Comparison of ENCODE assay signal across 20 cellular contexts in the genomic region with DNA sequence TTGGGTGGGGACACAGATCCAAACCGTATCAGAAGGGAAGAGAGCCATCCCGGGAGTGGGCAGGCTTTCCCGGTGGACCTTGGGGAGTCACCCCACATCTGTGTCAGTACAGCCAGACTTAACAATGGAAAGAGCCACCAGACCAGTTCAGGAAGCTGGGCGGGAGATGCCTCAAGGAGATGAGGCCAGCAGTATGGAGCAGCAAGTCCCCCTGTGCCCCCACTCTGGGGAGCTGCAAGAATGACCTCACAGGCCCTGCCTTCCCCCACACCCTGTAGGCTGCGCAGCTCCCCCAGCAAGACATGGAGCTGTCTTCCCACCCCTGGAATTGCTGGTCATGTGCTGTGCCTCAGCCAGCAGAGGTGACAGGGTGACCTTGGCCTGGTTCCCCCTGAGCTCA.
"Had no signal": no experiment of that assay in that cellular context is flagged by ENCODE, and none has a peak within 500 bp of the region (broad histone marks: within the 10 kb centered on the region; RNA-seq: fewer than 3 reads in every experiment).

No MANE protein-coding gene starts in this region.

- H3K9me3 ChIP-seq: colonic mucosa, left lung, lower lobe of right lung, ovary, prostate gland had no signal

- H3K4me3 ChIP-seq: colonic mucosa, left lung, lower lobe of right lung, ovary, prostate gland, skin epidermis had no signal

- FAIRE-seq: endothelial cell of umbilical vein, keratinocyte, urothelium cell line had no signal

- ATAC-seq: foreskin keratinocyte, left lung had no signal

- H3K4me1 ChIP-seq: colonic mucosa, left lung, lower lobe of right lung had no signal

- H3K27me3 ChIP-seq: foreskin keratinocyte, ovary had no signal

- H3K27ac ChIP-seq: colonic mucosa, foreskin keratinocyte, left lung, lower lobe of right lung, ovary, prostate gland, skin epidermis had no signal

- DNase-seq: caudate nucleus; colonic mucosa; effector CD4-positive, alpha-beta T cell; endodermal cell; erythroblast; foreskin keratinocyte; hypothalamus; lower lobe of right lung; midbrain; nephron progenitor cell; ovary; stimulated activated CD4-positive, alpha-beta T cell treated with anti-CD3 and anti-CD28 coated beads, Interleukin-2, amount 100 ng/mL, for 48 hours; stimulated activated naive CD4-positive, alpha-beta T cell treated with Interleukin-2 at 50 U/mL for 16 hours; trophoblast cell had no signal

- H3K36me3 ChIP-seq: colonic mucosa, left lung, lower lobe of right lung, ovary, prostate gland had no signal
